ENCODE assay signal across 12 cellular contexts in the genomic region with DNA sequence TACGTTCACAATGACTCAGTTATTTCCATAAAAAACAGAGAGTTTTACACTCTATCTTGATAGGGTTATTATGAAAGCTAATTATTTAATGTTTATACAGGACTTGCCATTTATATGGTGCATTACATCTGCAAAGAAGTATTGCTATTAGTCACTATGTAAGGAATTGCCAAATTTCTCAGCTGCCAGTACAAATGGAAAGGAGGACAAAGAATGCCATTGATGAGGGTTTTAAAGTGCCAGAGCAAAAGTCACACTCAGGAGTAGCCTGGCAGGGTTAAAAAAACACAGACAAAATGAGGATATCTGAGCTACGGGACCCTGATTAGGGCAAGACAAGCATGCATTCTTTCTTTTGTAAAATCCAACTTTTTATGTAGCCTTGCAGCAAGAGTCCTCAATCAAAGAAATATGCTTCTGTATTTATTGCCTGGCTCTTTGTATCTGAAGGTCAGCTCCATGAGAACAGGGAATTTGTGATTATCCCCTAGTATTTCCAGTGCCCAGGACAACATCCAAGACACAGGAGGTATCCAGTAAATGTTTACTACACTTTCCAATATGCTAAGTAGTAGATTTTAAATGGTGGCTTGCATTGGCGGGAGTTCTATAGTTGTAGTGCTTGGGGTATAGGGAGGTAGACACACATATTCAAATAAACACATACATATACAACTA.
DNase-seq lines count a peak whose midpoint lies in the region; ATAC-seq, FAIRE-seq and TF ChIP-seq lines count a peak whose summit lies in the region.
"Had no signal": no experiment of that assay in that cellular context is flagged by ENCODE, and none has a peak within 500 bp of the region (broad histone marks: within the 10 kb centered on the region; RNA-seq: fewer than 3 reads in every experiment).

No MANE protein-coding gene starts in this region.

- no peaks in the 10 kb centered on the region for H3K27me3 Mint-ChIP-seq in activated CD8-positive, alpha-beta memory T cell treated with anti-CD3 and anti-CD28 coated beads, Interleukin-2, amount 10 ng/mL, durations not matched to agents 7 days and 5 days

- TF ChIP-seq CTCF in astrocyte of the spinal cord (IDR thresholded peaks at IDR 0.05; ENCODE audit: low read depth, low read length) = no peak

- H3K4me1 Mint-ChIP-seq in activated CD8-positive, alpha-beta memory T cell treated with anti-CD3 and anti-CD28 coated beads, Interleukin-2, amount 10 ng/mL, durations not matched to agents 7 days and 5 days = no peaks in the 10 kb centered on the region

- peak; percentile 44 for FAIRE-seq in frontal cortex (lab: Jason Lieb, UNC)

- H3K27ac Mint-ChIP-seq in activated CD8-positive, alpha-beta memory T cell treated with anti-CD3 and anti-CD28 coated beads, Interleukin-2, amount 10 ng/mL, durations not matched to agents 7 days and 5 days = no peak overlapping the region
- H3K27ac Mint-ChIP-seq: activated naive CD4-positive, alpha-beta T cell treated with anti-CD3 and anti-CD28 coated beads, Interleukin-2, amount 50 U/mL, for 72 hours had no signal

- DNase-seq in Right ventricle myocardium inferior (ENCODE audit: missing footprints) = no peak
- no peak for DNase-seq in cardiac septum (ENCODE audit: low spot score)
- DNase-seq in astrocyte of the spinal cord (ENCODE audit: low read depth, low spot score) = peak; percentile 68
- no peak for DNase-seq in frontal cortex (ENCODE audit: low spot score in 2 of 2)
- DNase-seq in activated CD8-positive, alpha-beta memory T cell treated with anti-CD3 and anti-CD28 coated beads, Interleukin-2, amount 10 ng/mL, durations not matched to agents 7 days and 5 days = no peak
- no peak for DNase-seq in SW 1271 (lab: John Stamatoyannopoulos, UW)
- DNase-seq: NCI-H1436 treated with DMSO at 0.1 percent for 48 hours; stimulated activated naive CD8-positive, alpha-beta T cell treated with anti-CD3 and anti-CD28 coated beads, Interleukin-15, Interleukin-2, amounts not matched to agents 100 U/mL and 50 U/mL, for 24 hours; T1000 had no signal

- H3K4me3 Mint-ChIP-seq in activated CD8-positive, alpha-beta memory T cell treated with anti-CD3 and anti-CD28 coated beads, Interleukin-2, amount 10 ng/mL, durations not matched to agents 7 days and 5 days = no peak overlapping the region

- in situ Hi-C loops in astrocyte of the spinal cord (cut with HindIII; ENCODE audit: low sequenced_read_pairs) = no loop called here

- no peaks in the 10 kb centered on the region for H3K36me3 Mint-ChIP-seq in activated CD8-positive, alpha-beta memory T cell treated with anti-CD3 and anti-CD28 coated beads, Interleukin-2, amount 10 ng/mL, durations not matched to agents 7 days and 5 days
- H3K36me3 Mint-ChIP-seq: activated naive CD4-positive, alpha-beta T cell treated with anti-CD3 and anti-CD28 coated beads, Interleukin-2, amount 50 U/mL, for 72 hours had no signal

- peak overlapping the region; percentile 87 for H3K27ac ChIP-seq in temporal lobe (ENCODE audit: low read depth, low read length)

- CTCF ChIA-PET in activated CD8-positive, alpha-beta memory T cell treated with anti-CD3 and anti-CD28 coated beads, Interleukin-2, amount 10 ng/mL, durations not matched to agents 7 days and 5 days (lab: Charles Lee) = no interaction called here

- peaks cover 6% of the 10 kb centered on the region for H3K9me3 Mint-ChIP-seq in activated CD8-positive, alpha-beta memory T cell treated with anti-CD3 and anti-CD28 coated beads, Interleukin-2, amount 10 ng/mL, durations not matched to agents 7 days and 5 days (ENCODE audit: low read depth)

- intact Hi-C loops in Right ventricle myocardium inferior (cut with DNase I) (no loop called here), cardiac septum (cut with DNase I) (no loop called here)

- ATAC-seq in Right ventricle myocardium inferior (peak; percentile 50), GM19467 (IDR thresholded peaks at IDR 0.05; ENCODE audit: unreplicated experiment) (no peak)
- ATAC-seq in activated CD8-positive, alpha-beta memory T cell treated with anti-CD3 and anti-CD28 coated beads, Interleukin-2, amount 10 ng/mL, durations not matched to agents 7 days and 5 days = no peak
- ATAC-seq: activated naive CD4-positive, alpha-beta T cell treated with anti-CD3 and anti-CD28 coated beads, Interleukin-2, amount 50 U/mL, for 72 hours; stimulated activated naive CD8-positive, alpha-beta T cell treated with anti-CD3 and anti-CD28 coated beads, Interleukin-15, Interleukin-2, amounts not matched to agents 100 U/mL and 50 U/mL, for 24 hours had no signal

- H3K4me3 ChIP-seq in astrocyte of the spinal cord (ENCODE audit: low read depth, low read length) = no peak overlapping the region
